ENCODE assay signal across 23 cellular contexts in genomic region chr6:47587503-47587902, GRCh38.
DNase-seq lines count a peak whose midpoint lies in the region; ATAC-seq and TF ChIP-seq lines count a peak whose summit lies in the region.
"Had no signal": no experiment of that assay in that cellular context is flagged by ENCODE, and none has a peak within 500 bp of the region (broad histone marks: within the 10 kb centered on the region; RNA-seq: fewer than 3 reads in every experiment).

No MANE protein-coding gene starts in this region.

- no peak for ATAC-seq in GM19035 (IDR thresholded peaks at IDR 0.05; ENCODE audit: unreplicated experiment)
- ATAC-seq: activated T-cell treated with anti-CD3 and anti-CD28 coated beads, Interleukin-2, amount 50 U/mL, for 4 hours; heart left ventricle; left lung; naive thymus-derived CD8-positive, alpha-beta T cell had no signal

- H3K4me3 ChIP-seq in AG10803 (ENCODE audit: low read length), result no peak overlapping the region
- H3K4me3 ChIP-seq in astrocyte of the spinal cord (ENCODE audit: low read depth, low read length), result no peak overlapping the region
- H3K4me3 ChIP-seq: heart left ventricle, left lung, Peyer's patch, SJSA1 had no signal

- DNase-seq in AG10803 (ENCODE audit: low read depth), result peak; percentile 31
- DNase-seq in HCEC 1CT, result peak; percentile 45
- DNase-seq in astrocyte of the spinal cord (ENCODE audit: low read depth, low spot score), result peak; percentile 2
- DNase-seq in iris pigment epithelial cell (ENCODE audit: low read depth), result peak; percentile 17
- no peak for DNase-seq in NCI-H1092 (lab: John Stamatoyannopoulos, UW)
- DNase-seq in DMS114 treated with DMSO at 0.1 percent for 48 hours (lab: John Stamatoyannopoulos, UW; ENCODE audit: unreplicated experiment), result no peak
- DNase-seq in AML-193 (lab: John Stamatoyannopoulos, UW), result no peak
- DNase-seq: activated CD4-positive, alpha-beta T cell treated with anti-CD3 and anti-CD28 coated beads for 4 hours; activated naive CD4-positive, alpha-beta T cell treated with anti-CD3 and anti-CD28 coated beads for 36 hours; activated T-cell treated with anti-CD3 and anti-CD28 coated beads, Interleukin-2, amount 50 U/mL, for 4 hours; caudate nucleus; CD4-positive, alpha-beta T cell; heart left ventricle; left lung; naive thymus-derived CD8-positive, alpha-beta T cell; NCI-H187; NCI-H526; Peyer's patch; small intestine; stimulated activated CD4-positive, alpha-beta T cell treated with anti-CD3 and anti-CD28 coated beads, Interleukin-2, amount 100 ng/mL, for 24 hours; substantia nigra had no signal

- in situ Hi-C loops in astrocyte of the spinal cord (cut with HindIII; ENCODE audit: low sequenced_read_pairs), result no loop called here

- TF ChIP-seq CTCF in AG10803 (conservative IDR thresholded peaks at IDR 0.05; ENCODE audit: low read length) (no peak), astrocyte of the spinal cord (IDR thresholded peaks at IDR 0.05; ENCODE audit: low read depth, low read length) (no peak)

Comparison
In these comparisons a context has a peak if more than half of its experiments do, and no peak if none do; other contexts are left out.
1. DNase-seq: peak in AG10803 (single experiment), HCEC 1CT (single experiment), astrocyte of the spinal cord (single experiment) and iris pigment epithelial cell (single experiment); none in NCI-H1092 (single experiment), DMS114 treated with DMSO at 0.1 percent for 48 hours (single experiment) and AML-193 (0 of 2).